In the genomic region with DNA sequence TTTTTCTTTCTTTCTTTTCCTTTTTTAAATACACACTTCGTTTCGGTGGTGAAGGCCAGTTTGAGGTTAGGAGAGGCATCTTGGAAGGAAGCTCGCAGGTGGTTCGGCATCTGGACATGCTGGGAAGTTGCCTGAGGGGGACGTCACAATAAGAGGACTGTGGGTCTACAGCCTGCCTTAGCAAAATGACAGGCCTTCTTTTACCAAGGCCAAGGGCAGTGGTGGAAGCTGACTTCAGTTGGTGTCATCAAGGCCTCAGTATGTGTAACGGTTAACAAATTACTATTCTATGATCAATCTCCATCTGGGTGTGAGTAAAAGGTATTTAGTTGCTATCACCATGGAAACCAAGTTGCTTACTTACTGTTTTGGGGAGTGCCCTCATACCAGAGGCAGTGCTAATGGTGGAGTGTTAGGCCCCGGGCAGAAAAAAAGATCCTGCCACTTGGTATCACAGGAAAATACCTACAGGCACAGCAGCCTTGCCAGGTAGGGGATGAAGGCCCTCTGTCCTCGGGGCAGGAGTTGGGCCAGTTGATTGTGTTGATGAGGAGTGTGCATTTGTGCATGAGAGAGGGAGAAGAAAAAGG, we compare ENCODE assay signal across 8 cellular contexts. TPM values are rescaled to one million over a fixed set of nuclear protein-coding genes. Genes with fewer than 3 reads are reported as not detected.
DNase-seq lines count a peak whose midpoint lies in the region; ATAC-seq lines count a peak whose summit lies in the region.

No MANE protein-coding gene starts in this region.

- H3K27me3 Mint-ChIP-seq in activated naive CD8-positive, alpha-beta T cell treated with anti-CD3 and anti-CD28 coated beads, Interleukin-2, amount 10 ng/mL, durations not matched to agents 7 days and 5 days = no peaks in the 10 kb centered on the region

- peak overlapping the region; percentile 11 for H3K4me3 Mint-ChIP-seq in activated naive CD8-positive, alpha-beta T cell treated with anti-CD3 and anti-CD28 coated beads, Interleukin-2, amount 10 ng/mL, durations not matched to agents 7 days and 5 days

- no peak overlapping the region for H3K27ac Mint-ChIP-seq in activated naive CD8-positive, alpha-beta T cell treated with anti-CD3 and anti-CD28 coated beads, Interleukin-2, amount 10 ng/mL, durations not matched to agents 7 days and 5 days

- H3K4me1 Mint-ChIP-seq in activated naive CD8-positive, alpha-beta T cell treated with anti-CD3 and anti-CD28 coated beads, Interleukin-2, amount 10 ng/mL, durations not matched to agents 7 days and 5 days = peaks cover 58% of the 10 kb centered on the region

- POLR2A ChIA-PET in activated naive CD8-positive, alpha-beta T cell treated with anti-CD3 and anti-CD28 coated beads, Interleukin-2, amount 10 ng/mL, durations not matched to agents 7 days and 5 days (lab: Charles Lee) = interaction anchor here (1.1 to 2.4 kb wide), 4 partner anchors 10 to 76 kb away, joined by 3 to 10 read pairs (median 7); a partner anchor contains a TSS

- peak; percentile 29 for DNase-seq in activated naive CD4-positive, alpha-beta T cell treated with Interleukin-2 at 50 U/mL for 16 hours
- no peak for DNase-seq in activated naive CD4-positive, alpha-beta T cell treated with anti-CD3 and anti-CD28 coated beads, Interleukin-2, amount 50 U/mL, for 16 hours
- DNase-seq in activated naive CD8-positive, alpha-beta T cell treated with anti-CD3 and anti-CD28 coated beads, Interleukin-2, amount 10 ng/mL, durations not matched to agents 7 days and 5 days = no peak
- DNase-seq in iris pigment epithelial cell (ENCODE audit: low read depth) (peak; percentile 81), stromal cell of bone marrow (ENCODE audit: low read depth) (peak; percentile 76), left colon (no peak), DMS153 treated with DMSO at 0.1 percent for 48 hours (lab: John Stamatoyannopoulos, UW; ENCODE audit: unreplicated experiment) (no peak), NCI-H748 treated with DMSO at 0.1 percent for 48 hours (lab: John Stamatoyannopoulos, UW) (no peak)

- peaks cover 32% of the 10 kb centered on the region for H3K36me3 Mint-ChIP-seq in activated naive CD8-positive, alpha-beta T cell treated with anti-CD3 and anti-CD28 coated beads, Interleukin-2, amount 10 ng/mL, durations not matched to agents 7 days and 5 days

- ATAC-seq in activated naive CD8-positive, alpha-beta T cell treated with anti-CD3 and anti-CD28 coated beads, Interleukin-2, amount 10 ng/mL, durations not matched to agents 7 days and 5 days (ENCODE audit: low read depth) = no peak
- no peak for ATAC-seq in left colon

- no peaks in the 10 kb centered on the region for H3K9me3 Mint-ChIP-seq in activated naive CD8-positive, alpha-beta T cell treated with anti-CD3 and anti-CD28 coated beads, Interleukin-2, amount 10 ng/mL, durations not matched to agents 7 days and 5 days

- intact Hi-C loops in left colon (cut with DNase I, micrococcal nuclease) = loop anchor here in 1 of 2 donors (10.0 kb wide), 1 partner anchor 57 kb away; no protein-coding TSS in a partner anchor

RNA-seq across cellular contexts. Expression of a gene that starts 10.3 kb away (rescaled TPM):
- total RNA-seq in activated naive CD8-positive, alpha-beta T cell treated with anti-CD3 and anti-CD28 coated beads, Interleukin-2, amount 10 ng/mL, durations not matched to agents 7 days and 5 days = 100 to 1,000 TPM; 236 to 252 TPM
- total RNA-seq in left colon = 1,000 to 10,000 TPM in 1 of 2 donors, 100 to 1,000 TPM in 1; 971 to 1,150 TPM

RNA-seq across cellular contexts. Expression of a gene that starts 38.7 kb away (rescaled TPM):
- total RNA-seq in activated naive CD8-positive, alpha-beta T cell treated with anti-CD3 and anti-CD28 coated beads, Interleukin-2, amount 10 ng/mL, durations not matched to agents 7 days and 5 days = 100 to 1,000 TPM; 307 to 308 TPM
- 100 to 1,000 TPM; 343 to 430 TPM for total RNA-seq in left colon

RNA-seq across cellular contexts. Expression of a gene that starts 40.0 kb away (rescaled TPM):
- 100 to 1,000 TPM; 299 to 313 TPM for total RNA-seq in activated naive CD8-positive, alpha-beta T cell treated with anti-CD3 and anti-CD28 coated beads, Interleukin-2, amount 10 ng/mL, durations not matched to agents 7 days and 5 days
- total RNA-seq in left colon = 1 to 10 TPM; 2.9 to 6.6 TPM

Comparison
In these comparisons a context has a peak if more than half of its experiments do, and no peak if none do; other contexts are left out.
1. DNase-seq: peak in activated naive CD4-positive, alpha-beta T cell treated with Interleukin-2 at 50 U/mL for 16 hours (single experiment), iris pigment epithelial cell (single experiment) and stromal cell of bone marrow (single experiment); none in activated naive CD4-positive, alpha-beta T cell treated with anti-CD3 and anti-CD28 coated beads, Interleukin-2, amount 50 U/mL, for 16 hours (single experiment), activated naive CD8-positive, alpha-beta T cell treated with anti-CD3 and anti-CD28 coated beads, Interleukin-2, amount 10 ng/mL, durations not matched to agents 7 days and 5 days (single experiment), left colon (0 of 2), DMS153 treated with DMSO at 0.1 percent for 48 hours (single experiment) and NCI-H748 treated with DMSO at 0.1 percent for 48 hours (single experiment).
2. RNA of a gene that starts 40.0 kb away (total RNA-seq): 299 to 313 TPM in activated naive CD8-positive, alpha-beta T cell treated with anti-CD3 and anti-CD28 coated beads, Interleukin-2, amount 10 ng/mL, durations not matched to agents 7 days and 5 days; 2.9 to 6.6 TPM in left colon; every median in the first group is over 10 times any median in the second.